ENCODE assay signal across 8 cellular contexts in the genomic region with DNA sequence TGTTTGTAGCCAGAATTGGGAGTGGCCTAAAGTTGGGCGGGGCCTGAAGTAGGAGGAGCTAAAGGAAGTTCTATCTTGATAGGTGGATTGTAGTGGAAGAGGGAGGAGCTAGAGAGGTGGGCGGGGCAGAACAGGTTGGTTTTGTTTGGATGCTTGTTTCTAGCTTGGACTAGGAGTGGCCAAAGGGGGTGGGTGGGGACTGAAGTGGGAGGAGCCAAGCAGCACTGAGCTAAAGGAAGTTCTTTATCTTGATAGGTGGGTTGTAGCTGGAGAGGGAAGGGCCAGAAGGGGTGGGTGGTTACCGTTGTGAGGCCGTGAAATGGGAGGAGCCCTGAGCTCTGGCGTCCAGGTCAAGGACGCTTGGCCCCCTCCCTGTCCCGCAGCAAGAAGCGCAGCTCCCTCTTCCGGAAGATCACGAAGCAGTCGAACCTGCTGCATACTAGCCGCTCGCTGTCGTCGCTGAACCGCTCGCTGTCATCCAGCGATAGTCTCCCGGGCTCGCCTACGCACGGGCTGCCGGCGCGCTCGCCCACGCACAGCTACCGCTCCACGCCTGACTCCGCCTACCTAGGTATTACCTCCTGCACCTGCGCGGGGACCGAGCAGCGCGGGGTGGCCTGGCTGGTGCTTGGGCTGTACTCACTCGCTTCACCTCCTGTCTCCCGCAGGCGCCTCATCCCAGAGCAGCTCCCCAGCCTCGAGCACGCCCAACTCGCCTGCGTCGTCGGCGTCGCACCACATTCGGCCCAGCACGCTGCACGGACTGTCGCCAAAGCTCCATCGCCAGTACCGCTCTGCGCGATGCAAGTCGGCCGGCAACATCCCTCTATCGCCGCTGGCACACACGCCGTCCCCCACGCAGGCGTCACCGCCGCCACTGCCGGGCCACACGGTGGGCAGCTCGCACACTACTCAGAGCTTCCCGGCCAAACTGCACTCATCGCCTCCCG. TPM values are rescaled to one million over a fixed set of nuclear protein-coding genes. Genes with fewer than 3 reads are reported as not detected.
DNase-seq lines count a peak whose midpoint lies in the region; ATAC-seq and TF ChIP-seq lines count a peak whose summit lies in the region.

No MANE protein-coding gene starts in this region.

- H3K4me3 ChIP-seq in A673 (ENCODE audit: low read depth, low read length, poor library complexity, severe bottlenecking) (peak overlapping the region; percentile 10), H7 (ENCODE audit: insufficient read depth, low read depth, low read length) (peak overlapping the region; percentile 28; the same call in 1 of the 2 replicates), endodermal cell (ENCODE audit: low read length) (no peak overlapping the region)

- H3K4me1 Mint-ChIP-seq in endodermal cell (no peaks in the 10 kb centered on the region), natural killer cell (peaks cover 0 to 7% of the 10 kb centered on the region in 2 donors)

- WGBS in endodermal cell (ENCODE audit: insufficient coverage in 1 of 2, insufficient read length in 1 of 2), 2 experiments = 94 to 95% methylated on average over 58 to 70 of the region's 70 CpGs

- H3K4me3 Mint-ChIP-seq in endodermal cell (peak overlapping the region; percentile 28), natural killer cell (peak overlapping the region; percentile 73)

- no peak overlapping the region for H3K27ac Mint-ChIP-seq in endodermal cell
- H3K27ac Mint-ChIP-seq in natural killer cell = peak overlapping the region in 1 of 2 donors; percentile 38

- H3K27me3 ChIP-seq in A673 (replicated peaks; ENCODE audit: insufficient read depth, low read depth, low read length, poor library complexity) = no peaks in the 10 kb centered on the region
- peaks cover 25% of the 10 kb centered on the region; the same call in 1 of the 2 replicates for H3K27me3 ChIP-seq in H7 (ENCODE audit: control insufficient read depth, insufficient read depth, low read length)
- H3K27me3 ChIP-seq in endodermal cell (ENCODE audit: control insufficient read depth, insufficient read depth, low read length, poor library complexity, severe bottlenecking) = no peaks in the 10 kb centered on the region

- intact Hi-C loops in A673 (cut with micrococcal nuclease; ENCODE audit: unreplicated experiment) = no loop called here
- intact Hi-C loops in natural killer cell (cut with micrococcal nuclease) = no loop called here

- H3K9me3 Mint-ChIP-seq in endodermal cell (peaks cover 17% of the 10 kb centered on the region), natural killer cell (no peaks in the 10 kb centered on the region)

- CTCF ChIA-PET in A673 (lab: Charles Lee) = interaction anchor here (0.7 kb wide), 2 partner anchors 26 to 112 kb away, joined by 4 to 9 read pairs; no protein-coding TSS in a partner anchor

- no peaks in the 10 kb centered on the region for H3K9me3 ChIP-seq in A673 (ENCODE audit: low read depth, low read length, poor library complexity, severe bottlenecking)
- no peaks in the 10 kb centered on the region for H3K9me3 ChIP-seq in endodermal cell (ENCODE audit: control insufficient read depth, low read length)

- DNase-seq in A673 (ENCODE audit: low spot score) (peak; percentile 85), H7 (peak; percentile 79), endodermal cell (peak; percentile 82), natural killer cell (peak; percentile 39), OCI-M2 (lab: John Stamatoyannopoulos, UW; ENCODE audit: unreplicated experiment) (no peak)

- H3K27me3 Mint-ChIP-seq in endodermal cell (ENCODE audit: insufficient read depth) (peaks cover 19% of the 10 kb centered on the region), natural killer cell (ENCODE audit: low read depth in 2 of 2) (no peaks in the 10 kb centered on the region)

- TF ChIP-seq CTCF in A673 (conservative IDR thresholded peaks at IDR 0.05; ENCODE audit: low read depth, low read length) = no peak
- no peak for TF ChIP-seq CTCF in VCaP (conservative IDR thresholded peaks at IDR 0.05)
- TF ChIP-seq CTCF in endodermal cell (conservative IDR thresholded peaks at IDR 0.05) = peak; percentile 16
- TF ChIP-seq CTCF in natural killer cell (IDR thresholded peaks at IDR 0.05) = no peak

- peak; percentile 77 to 89 (median 88) for ATAC-seq in natural killer cell
- no peak for ATAC-seq in GM21528 (IDR thresholded peaks at IDR 0.05; ENCODE audit: low FRiP score, unreplicated experiment)
- ATAC-seq in HG03095 (IDR thresholded peaks at IDR 0.05; ENCODE audit: unreplicated experiment) = no peak

- H3K27ac ChIP-seq in A673 (ENCODE audit: low read depth, low read length, poor library complexity, severe bottlenecking) (no peak overlapping the region), VCaP (peak overlapping the region; percentile 33; the same call in 1 of the 2 replicates), endodermal cell (ENCODE audit: low read depth, low read length) (no peak overlapping the region)

- H3K4me1 ChIP-seq in A673 (ENCODE audit: insufficient read depth, low read length, poor library complexity, severe bottlenecking) (no peaks in the 10 kb centered on the region), endodermal cell (ENCODE audit: control insufficient read depth, insufficient read depth, low read length) (no peaks in the 10 kb centered on the region)

- no TSS peak for BruUV-seq in A673 (replicated peaks; lab: Mats Ljungman, UMichigan)

- H3K36me3 ChIP-seq in A673 (ENCODE audit: insufficient read depth, low read length, poor library complexity, severe bottlenecking) (peaks cover 9% of the 10 kb centered on the region), H7 (replicated peaks; ENCODE audit: control insufficient read depth, insufficient read depth, low read length) (peaks cover 4% of the 10 kb centered on the region), endodermal cell (ENCODE audit: control insufficient read depth, insufficient read depth, low read length) (peaks cover 7% of the 10 kb centered on the region)

- POLR2A ChIA-PET in A673 (lab: Charles Lee; ENCODE audit: low non-redundant PET) = interaction anchor here (0.5 to 0.7 kb wide), 4 partner anchors 17 to 1144 kb away, joined by 4 to 19 read pairs (median 6); no protein-coding TSS in a partner anchor

- H3K36me3 Mint-ChIP-seq in endodermal cell (ENCODE audit: low read depth) (peaks cover 34% of the 10 kb centered on the region), natural killer cell (no peaks in the 10 kb centered on the region)

- no peak overlapping the region for H3K9ac ChIP-seq in endodermal cell (ENCODE audit: extremely low read depth, low read length, poor library complexity, severe bottlenecking)

RNA-seq across cellular contexts. Expression of a gene that starts 8.0 kb away (rescaled TPM):
- total RNA-seq in A673 (2021) (22.7 and 27.8 TPM in 2 replicates), endodermal cell (10 to 100 TPM; 20.8 to 32.3 TPM), natural killer cell (10 to 100 TPM; 28.3 to 31.7 (median 31.2) TPM)
- total RNA-seq in H7 (2014; rRNA removed; shearing (Covaris generic)) = 15.3 and 16.8 TPM in 2 replicates
- 20.7 TPM for polyA plus RNA-seq in endodermal cell (2013, experiment 1 of 2)
- polyA plus RNA-seq in endodermal cell (2013, experiment 2 of 2) = 17.0 TPM

RNA-seq across cellular contexts. Expression of a gene that starts 13.8 kb away (rescaled TPM):
- total RNA-seq in A673 (2021) (0.30 and 0.57 TPM in 2 replicates), endodermal cell (1 to 10 TPM in 1 of 2 donors, under 1 TPM in 1; 0.91 to 1.0 TPM), natural killer cell (not detected)
- total RNA-seq in H7 (2014; rRNA removed; shearing (Covaris generic)) = 0.37 and 0.76 TPM in 2 replicates
- 0.14 TPM for polyA plus RNA-seq in endodermal cell (2013, experiment 1 of 2)
- polyA plus RNA-seq in endodermal cell (2013, experiment 2 of 2) = not detected

RNA-seq across cellular contexts. Expression of a gene that starts 17.7 kb away (rescaled TPM):
- total RNA-seq in A673 (2021) (47.3 and 58.7 TPM in 2 replicates), endodermal cell (10 to 100 TPM; 58.1 to 62.9 TPM), natural killer cell (10 to 100 TPM; 35.9 to 41.7 (median 36.3) TPM)
- total RNA-seq in H7 (2014; rRNA removed; shearing (Covaris generic)) = 42.3 and 59.4 TPM in 2 replicates
- 30.6 TPM for polyA plus RNA-seq in endodermal cell (2013, experiment 1 of 2)
- polyA plus RNA-seq in endodermal cell (2013, experiment 2 of 2) = 25.9 TPM

RNA-seq across cellular contexts. Expression of a gene that starts 34.9 kb away (rescaled TPM):
- total RNA-seq in A673 (2021) (22.2 and 26.7 TPM in 2 replicates), endodermal cell (10 to 100 TPM in 1 of 2 donors, 1 to 10 TPM in 1; 6.9 to 18.5 TPM), natural killer cell (under 1 TPM in 2 of 3 donors, not detected in 1; 0.07 to 0.88 TPM)
- 5.5 and 7.0 TPM in 2 replicates for total RNA-seq in H7 (2014; rRNA removed; shearing (Covaris generic))
- 19.9 TPM for polyA plus RNA-seq in endodermal cell (2013, experiment 1 of 2)
- polyA plus RNA-seq in endodermal cell (2013, experiment 2 of 2) = 17.5 TPM

RNA-seq across cellular contexts. Expression of a gene that starts 38.8 kb away (rescaled TPM):
- 1.4 TPM in 1 of 2 replicates, not detected in the other for total RNA-seq in A673 (2021)
- 1.3 TPM in 2 replicates for total RNA-seq in H7 (2014; rRNA removed; shearing (Covaris generic))
- total RNA-seq in endodermal cell = 1 to 10 TPM in 1 of 2 donors, under 1 TPM in 1; 0.68 to 1.7 TPM
- 0.85 TPM for polyA plus RNA-seq in endodermal cell (2013, experiment 1 of 2)
- polyA plus RNA-seq in endodermal cell (2013, experiment 2 of 2) = 0.25 TPM
- not detected for total RNA-seq in natural killer cell

Comparison
In these comparisons a context has a peak if more than half of its experiments do, and no peak if none do; other contexts are left out.
1. ATAC-seq: peak in natural killer cell (3 of 3); none in GM21528 (single experiment) and HG03095 (single experiment).